Comparison of ENCODE assay signal across 9 cellular contexts in genomic region chr18:35038881-35039491, GRCh38. TPM values are rescaled to one million over a fixed set of nuclear protein-coding genes. Genes with fewer than 3 reads are reported as not detected.
DNase-seq lines count a peak whose midpoint lies in the region; ATAC-seq, FAIRE-seq and TF ChIP-seq lines count a peak whose summit lies in the region.
"Had no signal": no experiment of that assay in that cellular context is flagged by ENCODE, and none has a peak within 500 bp of the region (broad histone marks: within the 10 kb centered on the region; RNA-seq: fewer than 3 reads in every experiment).

No MANE protein-coding gene starts in this region.

- in situ Hi-C loops in K562 (cut with MboI) = no loop called here

- no peaks in the 10 kb centered on the region for H4K20me1 ChIP-seq in K562 (replicated peaks; ENCODE audit: control insufficient read depth, insufficient read depth, low read length)

- no peaks in the 10 kb centered on the region for H3K9me1 ChIP-seq in K562 (ENCODE audit: control insufficient read depth, insufficient read depth, low read length)

- ATAC-seq in CD4-positive, CD25-positive, alpha-beta regulatory T cell (ENCODE audit: low read depth in 2 of 2) = no peak
- ATAC-seq in GM21367 (IDR thresholded peaks at IDR 0.05; ENCODE audit: unreplicated experiment) (peak; percentile 36), HG03520 (IDR thresholded peaks at IDR 0.05; ENCODE audit: unreplicated experiment) (peak; percentile 38), K562 (no peak)

- BruUV-seq in K562 (replicated peaks; lab: Mats Ljungman, UMichigan) = no TSS peak

- no peak for DNase-seq in CD4-positive, CD25-positive, alpha-beta regulatory T cell
- DNase-seq in K562 (ENCODE audit: extremely low read depth in 1 of 4, low spot score in 3 of 4) = no peak
- DNase-seq in COLO668 (lab: John Stamatoyannopoulos, UW; ENCODE audit: unreplicated experiment) = no peak
- no peak for DNase-seq in activated CD8-positive, alpha-beta memory T cell treated with anti-CD3 and anti-CD28 coated beads, Interleukin-2, amount 50 U/mL, for 4 hours
- DNase-seq in vagina (ENCODE audit: extremely low spot score in 2 of 2) = no peak
- DNase-seq in activated naive CD4-positive, alpha-beta T cell treated with anti-CD3 and anti-CD28 coated beads, Interleukin-2, amount 10 ng/mL, durations not matched to agents 7 days and 5 days = no peak

- H3K36me3 Mint-ChIP-seq in CD4-positive, CD25-positive, alpha-beta regulatory T cell = no peaks in the 10 kb centered on the region
- peaks cover 7% of the 10 kb centered on the region for H3K36me3 Mint-ChIP-seq in activated naive CD4-positive, alpha-beta T cell treated with anti-CD3 and anti-CD28 coated beads, Interleukin-2, amount 10 ng/mL, durations not matched to agents 7 days and 5 days

- peaks cover 18 to 30% (median 24%) of the 10 kb centered on the region in 4 donors for H3K4me1 Mint-ChIP-seq in CD4-positive, CD25-positive, alpha-beta regulatory T cell
- H3K4me1 Mint-ChIP-seq in activated naive CD4-positive, alpha-beta T cell treated with anti-CD3 and anti-CD28 coated beads, Interleukin-2, amount 10 ng/mL, durations not matched to agents 7 days and 5 days = peaks cover 29% of the 10 kb centered on the region

- TF ChIP-seq POLR2A in K562 (conservative IDR thresholded peaks at IDR 0.05) = no peak
- TF ChIP-seq POLR2A in vagina (IDR thresholded peaks at IDR 0.05) = no peak

- H2AFZ ChIP-seq in K562 (ENCODE audit: low read depth, low read length) = no peak overlapping the region

- TF ChIP-seq CTCF in K562 (IDR thresholded peaks at IDR 0.05 in 2 of 3, conservative IDR thresholded peaks at IDR 0.05 in 1 of 3; ENCODE audit: insufficient read depth in 2 of 3, low read depth in 1 of 3, low read length in 3 of 3) = no peak
- TF ChIP-seq CTCF in vagina (IDR thresholded peaks at IDR 0.05) = no peak

- no peaks in the 10 kb centered on the region for H3K9me3 ChIP-seq in CD4-positive, CD25-positive, alpha-beta regulatory T cell (ENCODE audit: control insufficient read depth in 2 of 2, low read length in 2 of 2)
- H3K9me3 ChIP-seq in K562 (replicated peaks; ENCODE audit: control insufficient read depth, insufficient read depth, low read depth, low read length) (no peaks in the 10 kb centered on the region), vagina (no peaks in the 10 kb centered on the region)
- H3K9me3 ChIP-seq: SJSA1 had no signal

- CTCF ChIA-PET in K562 (lab: Yijun Ruan, JAX; ENCODE audit: low intra/inter-chr PET ratio) = no interaction called here
- CTCF ChIA-PET in activated naive CD4-positive, alpha-beta T cell treated with anti-CD3 and anti-CD28 coated beads, Interleukin-2, amount 10 ng/mL, durations not matched to agents 7 days and 5 days (lab: Charles Lee) = interaction anchor here (1.0 to 4.2 kb wide), 2 partner anchors 11 to 32 kb away, joined by 3 to 53 read pairs; no protein-coding TSS in a partner anchor

- H3K27me3 Mint-ChIP-seq in CD4-positive, CD25-positive, alpha-beta regulatory T cell = peaks cover 11% of the 10 kb centered on the region
- peaks cover 5% of the 10 kb centered on the region for H3K27me3 Mint-ChIP-seq in activated naive CD4-positive, alpha-beta T cell treated with anti-CD3 and anti-CD28 coated beads, Interleukin-2, amount 10 ng/mL, durations not matched to agents 7 days and 5 days

- FAIRE-seq in K562 (lab: Jason Lieb, UNC) = no peak

- peak overlapping the region in 1 of 4 donors; percentile 61 for H3K4me3 Mint-ChIP-seq in CD4-positive, CD25-positive, alpha-beta regulatory T cell
- H3K4me3 Mint-ChIP-seq in activated naive CD4-positive, alpha-beta T cell treated with anti-CD3 and anti-CD28 coated beads, Interleukin-2, amount 10 ng/mL, durations not matched to agents 7 days and 5 days = no peak overlapping the region

- peak overlapping the region; percentile 65 to 96 (median 74) for H3K27ac Mint-ChIP-seq in CD4-positive, CD25-positive, alpha-beta regulatory T cell
- no peak overlapping the region for H3K27ac Mint-ChIP-seq in activated naive CD4-positive, alpha-beta T cell treated with anti-CD3 and anti-CD28 coated beads, Interleukin-2, amount 10 ng/mL, durations not matched to agents 7 days and 5 days

- no peak for TF ChIP-seq RAD21 in K562 (CRISPR knock-in tag; conservative IDR thresholded peaks at IDR 0.05 in 1 of 2, IDR thresholded peaks at IDR 0.05 in 1 of 2)

- H3K4me1 ChIP-seq in CD4-positive, CD25-positive, alpha-beta regulatory T cell (ENCODE audit: control insufficient read depth, insufficient read depth, low read length, poor library complexity, severe bottlenecking) = peaks cover 31% of the 10 kb centered on the region
- peaks cover 12 to 31% of the 10 kb centered on the region in 2 experiments for H3K4me1 ChIP-seq in K562 (replicated peaks in 1 of 2; ENCODE audit: control insufficient read depth in 2 of 2, insufficient read depth in 2 of 2, low read length in 2 of 2)
- peaks cover 19% of the 10 kb centered on the region for H3K4me1 ChIP-seq in vagina

- TF ChIP-seq EP300 in K562 (IDR thresholded peaks at IDR 0.05; ENCODE audit: low read length) = no peak

- peaks cover 0 to 3% (median 0%) of the 10 kb centered on the region in 7 donors for H3K9me3 Mint-ChIP-seq in CD4-positive, CD25-positive, alpha-beta regulatory T cell
- no peaks in the 10 kb centered on the region for H3K9me3 Mint-ChIP-seq in activated naive CD4-positive, alpha-beta T cell treated with anti-CD3 and anti-CD28 coated beads, Interleukin-2, amount 10 ng/mL, durations not matched to agents 7 days and 5 days

- no peak overlapping the region for H3K9ac ChIP-seq in K562 (ENCODE audit: insufficient read depth in 1 of 2, low read depth in 2 of 2, low read length in 2 of 2)

- POLR2A ChIA-PET in K562 (lab: Yijun Ruan, JAX) = interaction anchor here (3.2 kb wide), 1 partner anchor 9 kb away, joined by 21 read pairs; no protein-coding TSS in a partner anchor

- no peaks in the 10 kb centered on the region for H3K27me3 ChIP-seq in CD4-positive, CD25-positive, alpha-beta regulatory T cell (ENCODE audit: control insufficient read depth, insufficient read depth, low read length)
- H3K27me3 ChIP-seq in K562 (ENCODE audit: control insufficient read depth in 2 of 2, insufficient read depth in 2 of 2, low read length in 2 of 2) (no peaks in the 10 kb centered on the region), vagina (no peaks in the 10 kb centered on the region)
- H3K27me3 ChIP-seq: SJSA1 had no signal

- no peak overlapping the region for H3K4me3 ChIP-seq in CD4-positive, CD25-positive, alpha-beta regulatory T cell (ENCODE audit: low read depth, low read length)
- H3K4me3 ChIP-seq in K562 = no peak overlapping the region
- no peak overlapping the region for H3K4me3 ChIP-seq in vagina
- H3K4me3 ChIP-seq: SJSA1 had no signal

- no peak overlapping the region for H3K4me2 ChIP-seq in K562 (ENCODE audit: insufficient read depth, low read length)

- intact Hi-C loops in K562 (cut with micrococcal nuclease) = no loop called here
- intact Hi-C loops in vagina (cut with DNase I) = no loop called here

- no peak overlapping the region for H3K27ac ChIP-seq in CD4-positive, CD25-positive, alpha-beta regulatory T cell (ENCODE audit: insufficient read depth, low read length, poor library complexity, severe bottlenecking)
- H3K27ac ChIP-seq in K562 (ENCODE audit: extremely low read depth, low read depth, low read length) (no peak overlapping the region), vagina (no peak overlapping the region)
- H3K27ac ChIP-seq: SJSA1 had no signal

- no peaks in the 10 kb centered on the region for H3K36me3 ChIP-seq in CD4-positive, CD25-positive, alpha-beta regulatory T cell (ENCODE audit: control insufficient read depth, insufficient read depth, low read length)
- no peaks in the 10 kb centered on the region for H3K36me3 ChIP-seq in K562 (ENCODE audit: control insufficient read depth, insufficient read depth, low read length)
- H3K36me3 ChIP-seq in vagina = no peaks in the 10 kb centered on the region
- H3K36me3 ChIP-seq: SJSA1 had no signal

- H3K79me2 ChIP-seq in K562 (ENCODE audit: control insufficient read depth, insufficient read depth, low read length) = peaks cover 27% of the 10 kb centered on the region

- WGBS in K562 (ENCODE audit: insufficient coverage, low coverage, missing lambda C conversion rate) = 60% methylated on average over 2 of the region's 2 CpGs

TF ChIP-seq in K562, 482 proteins besides CTCF, POLR2A, EP300 and RAD21:
- TF ChIP-seq PKNOX1 (IDR thresholded peaks at IDR 0.05) (0 out of 2 replicates have a peak, but pooled peaks have one; percentile 11), NFIC (IDR thresholded peaks at IDR 0.05) (0 out of 2 replicates have a peak, but pooled peaks have one; percentile 7), ZNF644 (tag; IDR thresholded peaks at IDR 0.05; ENCODE audit: low read depth) (no peak)
TF ChIP-seq in K562: peak in this region for 2.

RNA-seq across cellular contexts. Expression of gene MAPRE2, which starts 2.2 kb away (rescaled TPM):
- 82.5 TPM for total RNA-seq in CD4-positive, CD25-positive, alpha-beta regulatory T cell
- polyA plus RNA-seq in CD4-positive, CD25-positive, alpha-beta regulatory T cell = 10 to 100 TPM; 62.2 to 74.3 (median 66.6) TPM
- total RNA-seq in K562 (2011; cell fraction: chromatin; rRNA removed; ENCODE audit: low replicate concordance) = 23.1 and 46.8 TPM in 2 replicates
- total RNA-seq in K562 (2011; cell fraction: nucleolus; rRNA removed) = 19.0 and 23.3 TPM in 2 replicates
- 37.7 and 47.7 TPM in 2 replicates for total RNA-seq in K562 (2011; cell fraction: nucleoplasm; rRNA removed)
- 32.3 and 61.1 TPM in 2 replicates for total RNA-seq in K562 (2014; rRNA removed)
- 35.1 and 38.1 TPM in 2 replicates for total RNA-seq in K562 (2014; rRNA removed; fragmentation: Illumina TruSeq; extraction: Trizol)
- 31.1 and 32.6 TPM in 2 replicates for total RNA-seq in K562 (2015; rRNA removed; fragmentation: Illumina TruSeq; extraction: Trizol)
- total RNA-seq in K562 (2021) = 46.6 and 47.5 TPM in 2 replicates
- 56.0 and 66.5 TPM in 2 replicates for polyA plus RNA-seq in K562 (2011; rRNA removed)
- 38.4 and 50.6 TPM in 2 replicates for polyA plus RNA-seq in K562 (2011; cell fraction: cytosol; rRNA removed)
- 26.1 and 32.9 TPM in 2 replicates for polyA plus RNA-seq in K562 (2011; cell fraction: nucleus; rRNA removed)
- 36.3 and 50.2 TPM in 2 replicates for polyA plus RNA-seq in K562 (2012)
- polyA plus RNA-seq in K562 (2014; fragmentation: Illumina TruSeq; extraction: Trizol) = 50.7 and 70.7 TPM in 2 replicates
- polyA plus RNA-seq in K562 (2014; fragmentation: Nextera tagmentation; extraction: Ambion mirVana) = 10 to 100 TPM; 33.6 to 40.7 TPM
- 49.6 and 55.1 TPM in 2 replicates for polyA plus RNA-seq in K562 (2014; rRNA removed)
- polyA minus RNA-seq in K562 (2011; rRNA and poly(A)+ RNA removed) = 72.7 and 74.0 TPM in 2 replicates
- 32.1 and 37.0 TPM in 2 replicates for polyA minus RNA-seq in K562 (2011; cell fraction: cytosol; rRNA and poly(A)+ RNA removed)
- 24.8 and 45.2 TPM in 2 replicates for polyA minus RNA-seq in K562 (2011; cell fraction: nucleus; rRNA and poly(A)+ RNA removed)
- total RNA-seq in vagina = 21.4 TPM

Comparison
In these comparisons a context has a peak if more than half of its experiments do, and no peak if none do; other contexts are left out.
1. ATAC-seq: peak in GM21367 (single experiment) and HG03520 (single experiment); none in CD4-positive, CD25-positive, alpha-beta regulatory T cell (0 of 2) and K562 (single experiment).